In the genomic region with DNA sequence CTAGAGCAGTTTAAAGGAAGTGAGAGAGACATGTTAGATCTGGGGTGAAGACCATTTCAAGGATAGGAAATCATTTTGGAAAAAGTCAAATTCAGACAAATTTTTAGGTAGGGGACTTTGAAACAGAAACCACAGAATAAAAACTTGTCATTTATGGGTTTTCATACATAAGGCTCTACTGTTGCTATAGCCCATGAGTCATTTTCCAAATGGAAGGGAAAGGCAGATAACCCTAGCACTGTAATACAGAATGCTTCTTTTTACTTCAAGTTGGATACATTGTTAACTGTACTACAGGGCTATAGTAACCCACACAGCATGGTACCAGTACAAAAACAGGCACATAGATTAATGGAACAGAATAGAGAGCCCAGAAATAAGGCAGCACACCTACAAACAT, we compare ENCODE assay signal across 18 cellular contexts.
DNase-seq lines count a peak whose midpoint lies in the region; ATAC-seq, FAIRE-seq and TF ChIP-seq lines count a peak whose summit lies in the region.
"Had no signal": no experiment of that assay in that cellular context is flagged by ENCODE, and none has a peak within 500 bp of the region (broad histone marks: within the 10 kb centered on the region; RNA-seq: fewer than 3 reads in every experiment).

No MANE protein-coding gene starts in this region.

- no peaks in the 10 kb centered on the region for H3K36me3 Mint-ChIP-seq in activated T-cell treated with anti-CD3 and anti-CD28 coated beads, Interleukin-2, amount 50 U/mL, for 4 hours (ENCODE audit: insufficient read depth)
- no peaks in the 10 kb centered on the region for H3K36me3 Mint-ChIP-seq in nephron progenitor cell (ENCODE audit: low read depth)
- H3K36me3 Mint-ChIP-seq in chondrocyte (ENCODE audit: low read depth) = no peaks in the 10 kb centered on the region

- ATAC-seq in activated T-cell treated with anti-CD3 and anti-CD28 coated beads, Interleukin-2, amount 50 U/mL, for 4 hours = no peak

- no peak overlapping the region for H3K27ac Mint-ChIP-seq in nephron progenitor cell
- H3K27ac Mint-ChIP-seq in chondrocyte (ENCODE audit: unreplicated experiment) = no peak overlapping the region
- H3K27ac Mint-ChIP-seq: B cell; CD4-positive, alpha-beta T cell; HFFc6 had no signal

- no peak overlapping the region for H3K4me3 Mint-ChIP-seq in activated T-cell treated with anti-CD3 and anti-CD28 coated beads, Interleukin-2, amount 50 U/mL, for 4 hours
- H3K4me3 Mint-ChIP-seq in nephron progenitor cell (no peak overlapping the region), chondrocyte (ENCODE audit: unreplicated experiment) (no peak overlapping the region)
- H3K4me3 Mint-ChIP-seq: B cell; CD4-positive, alpha-beta T cell; HFFc6 had no signal

- no peak for TF ChIP-seq CTCF in nephron progenitor cell (IDR thresholded peaks at IDR 0.05)
- TF ChIP-seq CTCF in chondrocyte (IDR thresholded peaks at IDR 0.05) = no peak

- FAIRE-seq in GM18507 (lab: Jason Lieb, UNC) (peak; percentile 61), urothelium cell line (lab: Jason Lieb, UNC) (peak; percentile 88)
- FAIRE-seq: A204.1, G401.6, GM12891 had no signal

- DNase-seq in GM18507 (ENCODE audit: extremely low spot score, insufficient read length, low read depth) (no peak), RPMI7951 (ENCODE audit: low read depth) (peak; percentile 27), fibroblast of peridontal ligament (ENCODE audit: extremely low read depth) (peak; percentile 36), urothelium cell line (ENCODE audit: low spot score) (no peak), nephron progenitor cell (no peak), chondrocyte (ENCODE audit: low spot score) (no peak)
- no peak for DNase-seq in activated T-cell treated with anti-CD3 and anti-CD28 coated beads, Interleukin-2, amount 50 U/mL, for 4 hours
- DNase-seq: C1 segment of cervical spinal cord; Calu3; CD4-positive, alpha-beta T cell; EL; HCEC 1CT; HFFc6; IMR-90 had no signal

- no peaks in the 10 kb centered on the region for H3K4me1 Mint-ChIP-seq in activated T-cell treated with anti-CD3 and anti-CD28 coated beads, Interleukin-2, amount 50 U/mL, for 4 hours (ENCODE audit: low read depth)
- H3K4me1 Mint-ChIP-seq in nephron progenitor cell = peaks cover 1% of the 10 kb centered on the region
- H3K4me1 Mint-ChIP-seq in chondrocyte (ENCODE audit: low read depth) = no peaks in the 10 kb centered on the region

- no peaks in the 10 kb centered on the region for H3K27me3 Mint-ChIP-seq in activated T-cell treated with anti-CD3 and anti-CD28 coated beads, Interleukin-2, amount 50 U/mL, for 4 hours (ENCODE audit: low read depth)
- H3K27me3 Mint-ChIP-seq in nephron progenitor cell (ENCODE audit: low read depth, poor library complexity) (no peaks in the 10 kb centered on the region), chondrocyte (ENCODE audit: low read depth) (no peaks in the 10 kb centered on the region)
- H3K27me3 Mint-ChIP-seq: B cell; CD4-positive, alpha-beta T cell had no signal

- no peaks in the 10 kb centered on the region for H3K9me3 Mint-ChIP-seq in activated T-cell treated with anti-CD3 and anti-CD28 coated beads, Interleukin-2, amount 50 U/mL, for 4 hours
- peaks cover 4% of the 10 kb centered on the region for H3K9me3 Mint-ChIP-seq in nephron progenitor cell
- peaks cover 7% of the 10 kb centered on the region for H3K9me3 Mint-ChIP-seq in chondrocyte (ENCODE audit: low read depth)
- H3K9me3 Mint-ChIP-seq: CD4-positive, alpha-beta T cell had no signal

Comparison
In these comparisons a context has a peak if more than half of its experiments do, and no peak if none do; other contexts are left out.
1. DNase-seq: peak in RPMI7951 (single experiment) and fibroblast of peridontal ligament (single experiment); none in GM18507 (single experiment), urothelium cell line (single experiment), activated T-cell treated with anti-CD3 and anti-CD28 coated beads, Interleukin-2, amount 50 U/mL, for 4 hours (single experiment), nephron progenitor cell (single experiment) and chondrocyte (single experiment).